ENCODE assay signal across 8 cellular contexts in the genomic region with DNA sequence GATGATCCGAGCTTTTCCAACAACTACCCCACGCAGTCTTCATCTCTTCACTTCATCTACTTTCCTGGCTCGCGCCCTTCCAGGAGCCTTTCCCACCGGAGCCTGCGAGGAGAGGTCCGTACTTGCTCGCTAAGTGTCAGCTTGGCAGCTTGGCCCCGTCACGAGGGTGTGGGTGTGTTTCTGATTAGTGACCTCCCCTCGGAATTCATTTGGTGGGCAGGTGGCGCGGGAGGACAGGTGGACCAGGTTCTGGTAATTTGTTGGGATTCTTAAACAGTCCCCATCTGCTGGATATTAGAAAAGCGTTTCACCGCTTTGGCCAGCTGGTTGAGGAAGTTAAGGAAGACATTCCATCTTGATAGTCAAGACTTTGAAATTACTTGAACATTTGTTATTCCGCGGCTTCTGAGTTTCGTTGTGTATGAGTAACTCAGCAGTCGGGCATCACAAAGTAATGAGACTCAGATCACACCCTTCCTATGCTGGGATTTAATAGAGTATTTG. TPM values are rescaled to one million over a fixed set of nuclear protein-coding genes. Genes with fewer than 3 reads are reported as not detected.
DNase-seq lines count a peak whose midpoint lies in the region; ATAC-seq and TF ChIP-seq lines count a peak whose summit lies in the region.

No MANE protein-coding gene starts in this region.

- H3K36me3 ChIP-seq in CD4-positive, alpha-beta memory T cell (ENCODE audit: insufficient read depth, low read length), result no peaks in the 10 kb centered on the region
- H3K36me3 ChIP-seq in body of pancreas (replicated peaks in 1 of 2; ENCODE audit: insufficient read depth in 1 of 2, low read depth in 2 of 2), result peaks cover 2 to 4% of the 10 kb centered on the region in 2 donors

- H3K4me1 Mint-ChIP-seq in CD4-positive, alpha-beta memory T cell, result peaks cover 28 to 42% (median 36%) of the 10 kb centered on the region in 4 donors
- peaks cover 40 to 51% of the 10 kb centered on the region in 2 donors for H3K4me1 Mint-ChIP-seq in immature natural killer cell

- ATAC-seq in GM19455 (IDR thresholded peaks at IDR 0.05; ENCODE audit: unreplicated experiment), result peak; percentile 41
- peak; percentile 26 for ATAC-seq in HG03571 (IDR thresholded peaks at IDR 0.05; ENCODE audit: unreplicated experiment)
- ATAC-seq in body of pancreas, result peak; percentile 62

- H3K4me3 Mint-ChIP-seq in CD4-positive, alpha-beta memory T cell, result peak overlapping the region; percentile 95 to 99 (median 98)
- H3K4me3 Mint-ChIP-seq in immature natural killer cell, result peak overlapping the region; percentile 96 to 99 (median 99)

- peak overlapping the region; percentile 97 to 99 (median 98) for H3K27ac Mint-ChIP-seq in CD4-positive, alpha-beta memory T cell
- peak overlapping the region; percentile 96 to 99 (median 98) for H3K27ac Mint-ChIP-seq in immature natural killer cell

- DNase-seq in CD4-positive, alpha-beta memory T cell, result peak in 1 of 5 donors; percentile 61
- DNase-seq in T follicular helper cell (ENCODE audit: low read depth), result peak; percentile 20
- DNase-seq in body of pancreas, result peak; percentile 69 to 85 (median 78)
- no peak for DNase-seq in immature natural killer cell
- peak; percentile 28 to 44 (median 42) for DNase-seq in stimulated activated CD4-positive, alpha-beta T cell treated with anti-CD3 and anti-CD28 coated beads, Interleukin-12 subunit alpha, Interleukin-12 subunit beta, amount 100 ng/mL, for 48 hours (ENCODE audit: low read depth in 2 of 3, low spot score in 1 of 3)
- no peak for DNase-seq in cerebellar nuclear complex (lab: John Stamatoyannopoulos, UW)

- WGBS in body of pancreas, 2 donors, result 0% methylated on average over 19 of the region's 19 CpGs

- peaks cover 31% of the 10 kb centered on the region for H3K4me1 ChIP-seq in CD4-positive, alpha-beta memory T cell (ENCODE audit: insufficient read depth, low read length)
- peaks cover 27% of the 10 kb centered on the region for H3K4me1 ChIP-seq in body of pancreas

- H3K9me3 Mint-ChIP-seq in CD4-positive, alpha-beta memory T cell, result no peaks in the 10 kb centered on the region
- peaks cover 0 to 1% (median 0%) of the 10 kb centered on the region in 6 donors for H3K9me3 Mint-ChIP-seq in immature natural killer cell

- H3K36me3 Mint-ChIP-seq in CD4-positive, alpha-beta memory T cell, result peaks cover 11 to 32% of the 10 kb centered on the region in 2 donors
- H3K36me3 Mint-ChIP-seq in immature natural killer cell, result peaks cover 0 to 8% (median 0%) of the 10 kb centered on the region in 3 donors

- no peak for TF ChIP-seq CTCF in body of pancreas (IDR thresholded peaks at IDR 0.05)

- H3K4me3 ChIP-seq in CD4-positive, alpha-beta memory T cell (ENCODE audit: low read length in 2 of 2), result peak overlapping the region; percentile 75 to 87
- H3K4me3 ChIP-seq in body of pancreas, result peak overlapping the region; percentile 67 to 89

- H3K27ac ChIP-seq in CD4-positive, alpha-beta memory T cell (ENCODE audit: low read depth, low read length), result peak overlapping the region; percentile 90
- peak overlapping the region; percentile 86 to 98 (median 94) for H3K27ac ChIP-seq in body of pancreas

- intact Hi-C loops in CD4-positive, alpha-beta memory T cell (cut with micrococcal nuclease), result no loop called here
- intact Hi-C loops in body of pancreas (cut with DNase I), result no loop called here

- POLR2A ChIA-PET in CD4-positive, alpha-beta memory T cell (lab: Charles Lee; ENCODE audit: partially characterized antibody), result interaction anchor here (1.8 to 2.8 kb wide), 3 partner anchors 9 to 1350 kb away, joined by 8 to 13 read pairs (median 10); a partner anchor contains a TSS

- H3K27me3 Mint-ChIP-seq in CD4-positive, alpha-beta memory T cell, result peaks cover 0 to 2% of the 10 kb centered on the region in 2 donors
- peaks cover 5 to 9% (median 6%) of the 10 kb centered on the region in 3 donors for H3K27me3 Mint-ChIP-seq in immature natural killer cell (ENCODE audit: low read depth in 3 of 3)

- CTCF ChIA-PET in CD4-positive, alpha-beta memory T cell (lab: Charles Lee; ENCODE audit: partially characterized antibody), result interaction anchor here (0.5 to 1.5 kb wide), 2 partner anchors 1350 to 1495 kb away, joined by 3 to 5 read pairs; a partner anchor contains a TSS

- no peaks in the 10 kb centered on the region for H3K27me3 ChIP-seq in CD4-positive, alpha-beta memory T cell (ENCODE audit: insufficient read depth, low read length)
- no peaks in the 10 kb centered on the region for H3K27me3 ChIP-seq in body of pancreas

- no peak for TF ChIP-seq POLR2A in body of pancreas (IDR thresholded peaks at IDR 0.05)

- H3K9me3 ChIP-seq in CD4-positive, alpha-beta memory T cell (ENCODE audit: control insufficient read depth in 1 of 2, low read length in 2 of 2), result no peaks in the 10 kb centered on the region
- H3K9me3 ChIP-seq in body of pancreas, result no peaks in the 10 kb centered on the region

RNA-seq across cellular contexts. Expression of a gene that starts 0.5 kb away (rescaled TPM):
- 10 to 100 TPM; 81.8 to 82.1 TPM for total RNA-seq in CD4-positive, alpha-beta memory T cell
- polyA plus RNA-seq in CD4-positive, alpha-beta memory T cell, result 10 to 100 TPM; 68.9 to 69.0 TPM
- 10 to 100 TPM; 44.8 to 65.9 TPM for total RNA-seq in body of pancreas
- 10 to 100 TPM; 52.3 to 64.8 (median 57.6) TPM for polyA plus RNA-seq in immature natural killer cell

Comparison
In these comparisons a context has a peak if more than half of its experiments do, and no peak if none do; other contexts are left out.
1. DNase-seq: peak in T follicular helper cell (single experiment), body of pancreas (4 of 4) and stimulated activated CD4-positive, alpha-beta T cell treated with anti-CD3 and anti-CD28 coated beads, Interleukin-12 subunit alpha, Interleukin-12 subunit beta, amount 100 ng/mL, for 48 hours (3 of 3); none in immature natural killer cell (0 of 3) and cerebellar nuclear complex (0 of 2).
2. Peak in every context shown above with its lines, with median percentiles within 50 percentile points of each other: ATAC-seq.